1 cellular context compared by ENCODE assay signal in the genomic region with DNA sequence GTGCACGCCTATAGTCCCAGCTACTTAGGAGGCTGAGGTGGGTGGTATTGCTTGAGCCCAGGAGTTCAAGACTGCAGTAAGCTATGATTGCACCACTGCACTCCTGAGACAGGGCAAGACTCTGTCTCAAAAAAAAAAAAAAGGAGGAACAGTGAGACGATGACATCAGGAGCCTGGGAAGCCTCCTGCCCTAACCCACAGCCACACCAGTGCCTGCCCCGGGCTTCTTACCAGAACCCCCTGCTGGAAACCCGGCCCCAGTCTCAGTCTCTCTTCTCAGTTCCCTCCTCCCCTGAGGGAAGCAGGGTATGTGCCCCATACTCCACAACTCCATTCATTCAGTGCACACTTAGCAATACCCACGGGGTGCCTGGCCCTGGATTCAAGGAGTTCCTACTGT.
TF ChIP-seq lines count a peak whose summit lies in the region.

No MANE protein-coding gene starts in this region.

TF ChIP-seq in HepG2, 621 proteins besides CTCF, POLR2A, EP300 and RAD21:
- no peak for TF ChIP-seq MTA3 (CRISPR knock-in tag; IDR thresholded peaks at IDR 0.05)
- no peak for TF ChIP-seq ZBTB3 (CRISPR knock-in tag; IDR thresholded peaks at IDR 0.05; ENCODE audit: borderline replicate concordance, low read depth)
- no peak for TF ChIP-seq ZBTB20 (CRISPR knock-in tag; IDR thresholded peaks at IDR 0.05; ENCODE audit: borderline replicate concordance, low read depth)
- TF ChIP-seq ZNF12 (CRISPR knock-in tag; IDR thresholded peaks at IDR 0.05), result no peak
- TF ChIP-seq REXO4 (CRISPR knock-in tag; IDR thresholded peaks at IDR 0.05; ENCODE audit: borderline replicate concordance), result no peak
- TF ChIP-seq NFKBIZ (CRISPR knock-in tag; IDR thresholded peaks at IDR 0.05), result no peak
- no peak for TF ChIP-seq ARHGAP35 (CRISPR knock-in tag; IDR thresholded peaks at IDR 0.05; ENCODE audit: borderline replicate concordance)
- TF ChIP-seq ZNF780A (CRISPR knock-in tag; IDR thresholded peaks at IDR 0.05), result no peak
- TF ChIP-seq FOXK2 (IDR thresholded peaks at IDR 0.05), result no peak
- TF ChIP-seq, protein P1, sequence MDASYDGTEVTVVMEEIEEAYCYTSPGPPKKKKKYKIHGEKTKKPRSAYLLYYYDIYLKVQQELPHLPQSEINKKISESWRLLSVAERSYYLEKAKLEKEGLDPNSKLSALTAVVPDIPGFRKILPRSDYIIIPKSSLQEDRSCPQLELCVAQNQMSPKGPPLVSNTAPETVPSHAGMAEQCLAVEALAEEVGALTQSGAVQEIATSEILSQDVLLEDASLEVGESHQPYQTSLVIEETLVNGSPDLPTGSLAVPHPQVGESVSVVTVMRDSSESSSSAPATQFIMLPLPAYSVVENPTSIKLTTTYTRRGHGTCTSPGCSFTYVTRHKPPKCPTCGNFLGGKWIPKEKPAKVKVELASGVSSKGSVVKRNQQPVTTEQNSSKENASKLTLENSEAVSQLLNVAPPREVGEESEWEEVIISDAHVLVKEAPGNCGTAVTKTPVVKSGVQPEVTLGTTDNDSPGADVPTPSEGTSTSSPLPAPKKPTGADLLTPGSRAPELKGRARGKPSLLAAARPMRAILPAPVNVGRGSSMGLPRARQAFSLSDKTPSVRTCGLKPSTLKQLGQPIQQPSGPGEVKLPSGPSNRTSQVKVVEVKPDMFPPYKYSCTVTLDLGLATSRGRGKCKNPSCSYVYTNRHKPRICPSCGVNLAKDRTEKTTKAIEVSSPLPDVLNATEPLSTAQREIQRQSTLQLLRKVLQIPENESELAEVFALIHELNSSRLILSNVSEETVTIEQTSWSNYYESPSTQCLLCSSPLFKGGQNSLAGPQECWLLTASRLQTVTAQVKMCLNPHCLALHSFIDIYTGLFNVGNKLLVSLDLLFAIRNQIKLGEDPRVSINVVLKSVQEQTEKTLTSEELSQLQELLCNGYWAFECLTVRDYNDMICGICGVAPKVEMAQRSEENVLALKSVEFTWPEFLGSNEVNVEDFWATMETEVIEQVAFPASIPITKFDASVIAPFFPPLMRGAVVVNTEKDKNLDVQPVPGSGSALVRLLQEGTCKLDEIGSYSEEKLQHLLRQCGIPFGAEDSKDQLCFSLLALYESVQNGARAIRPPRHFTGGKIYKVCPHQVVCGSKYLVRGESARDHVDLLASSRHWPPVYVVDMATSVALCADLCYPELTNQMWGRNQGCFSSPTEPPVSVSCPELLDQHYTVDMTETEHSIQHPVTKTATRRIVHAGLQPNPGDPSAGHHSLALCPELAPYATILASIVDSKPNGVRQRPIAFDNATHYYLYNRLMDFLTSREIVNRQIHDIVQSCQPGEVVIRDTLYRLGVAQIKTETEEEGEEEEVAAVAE (CRISPR knock-in tag; IDR thresholded peaks at IDR 0.05; ENCODE audit: borderline replicate concordance), result no peak
- no peak for TF ChIP-seq STAG1 (CRISPR knock-in tag; IDR thresholded peaks at IDR 0.05)
- no peak for TF ChIP-seq KLF12 (CRISPR knock-in tag; IDR thresholded peaks at IDR 0.05; ENCODE audit: borderline replicate concordance)
- TF ChIP-seq, protein P2, sequence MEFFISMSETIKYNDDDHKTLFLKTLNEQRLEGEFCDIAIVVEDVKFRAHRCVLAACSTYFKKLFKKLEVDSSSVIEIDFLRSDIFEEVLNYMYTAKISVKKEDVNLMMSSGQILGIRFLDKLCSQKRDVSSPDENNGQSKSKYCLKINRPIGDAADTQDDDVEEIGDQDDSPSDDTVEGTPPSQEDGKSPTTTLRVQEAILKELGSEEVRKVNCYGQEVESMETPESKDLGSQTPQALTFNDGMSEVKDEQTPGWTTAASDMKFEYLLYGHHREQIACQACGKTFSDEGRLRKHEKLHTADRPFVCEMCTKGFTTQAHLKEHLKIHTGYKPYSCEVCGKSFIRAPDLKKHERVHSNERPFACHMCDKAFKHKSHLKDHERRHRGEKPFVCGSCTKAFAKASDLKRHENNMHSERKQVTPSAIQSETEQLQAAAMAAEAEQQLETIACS (CRISPR knock-in tag; IDR thresholded peaks at IDR 0.05), result no peak
- TF ChIP-seq ZNF577 (CRISPR knock-in tag; IDR thresholded peaks at IDR 0.05; ENCODE audit: borderline replicate concordance, low read depth), result no peak
- TF ChIP-seq ZFP62 (CRISPR knock-in tag; IDR thresholded peaks at IDR 0.05), result no peak
- TF ChIP-seq PPARG (CRISPR knock-in tag; conservative IDR thresholded peaks at IDR 0.05), result no peak
- no peak for TF ChIP-seq TP53 (CRISPR knock-in tag; conservative IDR thresholded peaks at IDR 0.05)
- TF ChIP-seq, protein P3, sequence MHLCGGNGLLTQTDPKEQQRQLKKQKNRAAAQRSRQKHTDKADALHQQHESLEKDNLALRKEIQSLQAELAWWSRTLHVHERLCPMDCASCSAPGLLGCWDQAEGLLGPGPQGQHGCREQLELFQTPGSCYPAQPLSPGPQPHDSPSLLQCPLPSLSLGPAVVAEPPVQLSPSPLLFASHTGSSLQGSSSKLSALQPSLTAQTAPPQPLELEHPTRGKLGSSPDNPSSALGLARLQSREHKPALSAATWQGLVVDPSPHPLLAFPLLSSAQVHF (CRISPR knock-in tag; IDR thresholded peaks at IDR 0.05), result no peak
- no peak for TF ChIP-seq ATAD3A (CRISPR knock-in tag; IDR thresholded peaks at IDR 0.05)
- no peak for TF ChIP-seq TBL1XR1 (IDR thresholded peaks at IDR 0.05; ENCODE audit: borderline replicate concordance, low read length, partially characterized antibody)
